2 cellular contexts compared by ENCODE assay signal in the genomic region with DNA sequence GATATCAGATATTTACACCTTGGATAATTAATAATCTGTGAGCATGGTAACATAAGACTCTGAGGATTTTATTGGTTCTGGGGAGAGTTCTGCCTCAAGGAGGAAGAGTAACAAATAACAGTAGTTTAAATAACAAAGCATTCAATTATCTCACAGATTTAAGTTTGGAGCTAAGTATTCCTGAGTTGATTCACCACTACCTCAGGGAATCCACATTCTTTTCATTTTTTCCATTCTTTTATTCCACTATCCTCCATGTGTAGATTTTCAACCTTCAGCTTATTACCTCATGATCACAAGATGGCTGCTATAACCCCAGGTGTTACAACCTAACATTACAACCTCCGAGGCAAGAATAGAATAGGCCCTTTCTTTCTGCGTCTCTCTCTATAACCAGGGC.
TF ChIP-seq lines count a peak whose summit lies in the region.

No MANE protein-coding gene starts in this region.

TF ChIP-seq in GM23338, 12 proteins besides CTCF, POLR2A, EP300 and RAD21:
- TF ChIP-seq, protein P1, sequence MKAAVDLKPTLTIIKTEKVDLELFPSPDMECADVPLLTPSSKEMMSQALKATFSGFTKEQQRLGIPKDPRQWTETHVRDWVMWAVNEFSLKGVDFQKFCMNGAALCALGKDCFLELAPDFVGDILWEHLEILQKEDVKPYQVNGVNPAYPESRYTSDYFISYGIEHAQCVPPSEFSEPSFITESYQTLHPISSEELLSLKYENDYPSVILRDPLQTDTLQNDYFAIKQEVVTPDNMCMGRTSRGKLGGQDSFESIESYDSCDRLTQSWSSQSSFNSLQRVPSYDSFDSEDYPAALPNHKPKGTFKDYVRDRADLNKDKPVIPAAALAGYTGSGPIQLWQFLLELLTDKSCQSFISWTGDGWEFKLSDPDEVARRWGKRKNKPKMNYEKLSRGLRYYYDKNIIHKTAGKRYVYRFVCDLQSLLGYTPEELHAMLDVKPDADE (IDR thresholded peaks at IDR 0.05): no peak
- no peak for TF ChIP-seq CREB1 (CRISPR knock-in tag; IDR thresholded peaks at IDR 0.05; ENCODE audit: low read depth)
- TF ChIP-seq EZH2phosphoT487 (IDR thresholded peaks at IDR 0.05; ENCODE audit: unreplicated experiment): no peak
- peak; percentile 33; the same call in 1 of the 2 replicates for TF ChIP-seq NANOG (IDR thresholded peaks at IDR 0.05; ENCODE audit: borderline replicate concordance)
- no peak for TF ChIP-seq ZNF114 (CRISPR knock-in tag; IDR thresholded peaks at IDR 0.05)

TF ChIP-seq in H1, 55 proteins besides CTCF, POLR2A, EP300 and RAD21:
- TF ChIP-seq ASH2L (IDR thresholded peaks at IDR 0.05; ENCODE audit: low read length) (no peak), SUZ12 (IDR thresholded peaks at IDR 0.05; ENCODE audit: low read length) (no peak), GABPA (IDR thresholded peaks at IDR 0.05; ENCODE audit: borderline replicate concordance, insufficient read depth, low read length) (no peak), ATF3 (IDR thresholded peaks at IDR 0.05; ENCODE audit: insufficient read depth, low read depth, low read length) (no peak), YY1 (IDR thresholded peaks at IDR 0.05; ENCODE audit: low read depth, low read length) (0 out of 2 replicates have a peak, but pooled peaks have one; percentile 46), BACH1 (IDR thresholded peaks at IDR 0.05; ENCODE audit: low read length) (no peak), FOSL1 (IDR thresholded peaks at IDR 0.05; ENCODE audit: insufficient read depth, low read depth, low read length) (no peak)
- TF ChIP-seq, protein P2, sequence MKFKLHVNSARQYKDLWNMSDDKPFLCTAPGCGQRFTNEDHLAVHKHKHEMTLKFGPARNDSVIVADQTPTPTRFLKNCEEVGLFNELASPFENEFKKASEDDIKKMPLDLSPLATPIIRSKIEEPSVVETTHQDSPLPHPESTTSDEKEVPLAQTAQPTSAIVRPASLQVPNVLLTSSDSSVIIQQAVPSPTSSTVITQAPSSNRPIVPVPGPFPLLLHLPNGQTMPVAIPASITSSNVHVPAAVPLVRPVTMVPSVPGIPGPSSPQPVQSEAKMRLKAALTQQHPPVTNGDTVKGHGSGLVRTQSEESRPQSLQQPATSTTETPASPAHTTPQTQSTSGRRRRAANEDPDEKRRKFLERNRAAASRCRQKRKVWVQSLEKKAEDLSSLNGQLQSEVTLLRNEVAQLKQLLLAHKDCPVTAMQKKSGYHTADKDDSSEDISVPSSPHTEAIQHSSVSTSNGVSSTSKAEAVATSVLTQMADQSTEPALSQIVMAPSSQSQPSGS (IDR thresholded peaks at IDR 0.05; ENCODE audit: low read length): no peak
